In the genomic region with DNA sequence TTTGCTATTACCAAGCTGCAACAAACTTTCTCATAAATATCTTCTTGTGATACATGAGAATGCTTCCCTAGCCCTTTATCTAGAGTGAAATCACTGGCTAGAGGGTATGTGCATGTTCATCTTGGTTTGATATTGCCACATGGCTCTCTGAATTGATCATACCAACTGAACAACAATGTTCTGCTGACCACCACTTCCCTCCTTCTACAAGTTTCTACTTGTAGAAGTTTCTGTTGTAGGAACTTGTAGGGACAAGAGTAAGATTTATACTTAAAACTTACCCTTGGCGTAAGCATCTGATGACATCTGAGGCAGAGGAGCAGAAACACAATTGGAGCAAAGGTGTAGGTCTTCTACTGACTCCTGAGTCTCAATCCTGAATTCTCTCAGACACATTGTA, we compare ENCODE assay signal across 9 cellular contexts.
"Had no signal": no experiment of that assay in that cellular context is flagged by ENCODE, and none has a peak within 500 bp of the region (broad histone marks: within the 10 kb centered on the region; RNA-seq: fewer than 3 reads in every experiment).

No MANE protein-coding gene starts in this region.

- H3K9ac ChIP-seq: GM23248 had no signal

- H2AFZ ChIP-seq: GM23248 had no signal

- H3K9me3 ChIP-seq: HAP-1 had no signal

- H3K4me1 ChIP-seq: HAP-1 had no signal

- DNase-seq: GM23248, GOT3, H7, HFFc6, KBM-7 had no signal

- H3K4me3 ChIP-seq: GM23248, HAP-1 had no signal

- ATAC-seq: HCT116, HepG2 had no signal

- H3K36me3 ChIP-seq: HAP-1 had no signal

- H3K27ac ChIP-seq: GM23248, HL-60 had no signal
